16 cellular contexts compared by ENCODE assay signal in genomic region chr2:129587426-129588064, GRCh38.
"Had no signal": no experiment of that assay in that cellular context is flagged by ENCODE, and none has a peak within 500 bp of the region (broad histone marks: within the 10 kb centered on the region; RNA-seq: fewer than 3 reads in every experiment).

No MANE protein-coding gene starts in this region.

- DNase-seq: activated CD4-positive, alpha-beta T cell treated with anti-CD3 and anti-CD28 coated beads for 4 hours; activated CD8-positive, alpha-beta memory T cell treated with anti-CD3 and anti-CD28 coated beads, Interleukin-2, amount 50 U/mL, for 48 hours; activated CD8-positive, alpha-beta T cell treated with anti-CD3 and anti-CD28 coated beads for 36 hours; activated naive CD4-positive, alpha-beta T cell treated with anti-CD3 and anti-CD28 coated beads, Interleukin-2, amount 10 ng/mL, durations not matched to agents 7 days and 5 days; amniotic stem cell; dermis blood vessel endothelial cell; hypothalamus; kidney; midbrain; stimulated activated naive B cell treated with anti-CD40 and anti-IgM and Interleukin-4, amounts not matched to agents 10 μg/mL and 1 μg/mL and 100 μg/mL, for 72 hours; T-helper 9 cell had no signal

- H3K9me3 ChIP-seq: body of pancreas, neutrophil, upper lobe of left lung had no signal

- H3K27ac ChIP-seq: body of pancreas, neutrophil, upper lobe of left lung, VCaP had no signal

- H3K4me2 ChIP-seq: smooth muscle cell had no signal

- H3K9me3 Mint-ChIP-seq: activated naive CD4-positive, alpha-beta T cell treated with anti-CD3 and anti-CD28 coated beads, Interleukin-2, amount 10 ng/mL, durations not matched to agents 7 days and 5 days had no signal

- H3K27me3 Mint-ChIP-seq: activated naive CD4-positive, alpha-beta T cell treated with anti-CD3 and anti-CD28 coated beads, Interleukin-2, amount 10 ng/mL, durations not matched to agents 7 days and 5 days had no signal

- H3K4me3 ChIP-seq: body of pancreas, smooth muscle cell, upper lobe of left lung had no signal

- H3K36me3 ChIP-seq: neutrophil, upper lobe of left lung had no signal

- H3K36me3 Mint-ChIP-seq: activated naive CD4-positive, alpha-beta T cell treated with anti-CD3 and anti-CD28 coated beads, Interleukin-2, amount 10 ng/mL, durations not matched to agents 7 days and 5 days; stimulated activated naive B cell treated with anti-CD40 and anti-IgM and Interleukin-4, amounts not matched to agents 10 μg/mL and 1 μg/mL and 100 μg/mL, for 72 hours had no signal

- FAIRE-seq: kidney had no signal

- H3K27ac Mint-ChIP-seq: activated CD8-positive, alpha-beta T cell treated with anti-CD3 and anti-CD28 coated beads for 36 hours; activated naive CD4-positive, alpha-beta T cell treated with anti-CD3 and anti-CD28 coated beads, Interleukin-2, amount 10 ng/mL, durations not matched to agents 7 days and 5 days; stimulated activated naive B cell treated with anti-CD40 and anti-IgM and Interleukin-4, amounts not matched to agents 10 μg/mL and 1 μg/mL and 100 μg/mL, for 72 hours had no signal

- H3K27me3 ChIP-seq: body of pancreas, neutrophil, upper lobe of left lung had no signal

- ATAC-seq: activated CD8-positive, alpha-beta T cell treated with anti-CD3 and anti-CD28 coated beads for 36 hours; body of pancreas; stimulated activated naive B cell treated with anti-CD40 and anti-IgM and Interleukin-4, amounts not matched to agents 10 μg/mL and 1 μg/mL and 100 μg/mL, for 72 hours had no signal

- H3K4me1 Mint-ChIP-seq: activated naive CD4-positive, alpha-beta T cell treated with anti-CD3 and anti-CD28 coated beads, Interleukin-2, amount 10 ng/mL, durations not matched to agents 7 days and 5 days; stimulated activated naive B cell treated with anti-CD40 and anti-IgM and Interleukin-4, amounts not matched to agents 10 μg/mL and 1 μg/mL and 100 μg/mL, for 72 hours had no signal

- H3K4me3 Mint-ChIP-seq: activated CD8-positive, alpha-beta T cell treated with anti-CD3 and anti-CD28 coated beads for 36 hours; activated naive CD4-positive, alpha-beta T cell treated with anti-CD3 and anti-CD28 coated beads, Interleukin-2, amount 10 ng/mL, durations not matched to agents 7 days and 5 days; stimulated activated naive B cell treated with anti-CD40 and anti-IgM and Interleukin-4, amounts not matched to agents 10 μg/mL and 1 μg/mL and 100 μg/mL, for 72 hours had no signal

- H3K4me1 ChIP-seq: body of pancreas, upper lobe of left lung had no signal
